ENCODE assay signal across 13 cellular contexts in the genomic region with DNA sequence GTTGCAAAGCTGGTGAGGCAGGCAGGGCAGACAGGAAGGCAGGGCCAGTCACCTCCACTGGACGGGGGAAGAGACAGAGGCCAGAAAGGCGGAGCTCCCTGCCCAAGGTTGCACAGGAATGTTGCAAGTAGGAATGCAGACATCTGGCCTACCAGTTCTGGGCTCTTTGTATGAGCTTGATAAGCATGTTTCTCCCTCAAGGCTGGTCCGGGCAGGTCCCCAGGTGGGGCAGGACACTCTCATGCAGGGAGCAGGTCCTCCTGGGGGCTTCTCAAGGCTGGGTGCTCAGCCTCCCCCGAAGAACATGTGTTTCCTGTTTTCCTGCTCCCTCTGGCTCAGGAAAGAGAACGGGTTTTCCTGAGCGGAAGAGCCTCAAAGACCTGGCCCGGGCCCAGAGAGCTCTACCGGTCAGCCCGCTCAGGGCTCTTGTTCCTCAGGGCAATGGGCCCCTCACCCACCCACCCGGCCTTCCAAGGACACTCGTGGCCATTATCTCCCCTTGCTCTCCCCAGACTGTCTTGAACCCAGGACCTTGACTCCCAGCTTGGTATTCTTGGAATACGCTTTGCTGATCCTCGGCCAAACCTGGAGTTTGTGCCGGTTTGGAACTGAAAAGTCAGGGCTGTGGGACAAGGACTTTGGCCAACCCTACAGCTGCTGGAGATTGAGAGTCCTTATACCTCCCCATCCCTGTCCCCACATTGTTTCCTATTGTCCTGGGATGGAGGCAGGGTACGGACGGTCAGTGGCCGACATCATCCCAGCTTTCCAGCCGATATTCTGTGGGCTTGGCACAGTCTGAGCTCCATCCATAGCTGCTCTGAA.
DNase-seq lines count a peak whose midpoint lies in the region; ATAC-seq, FAIRE-seq and TF ChIP-seq lines count a peak whose summit lies in the region.
"Had no signal": no experiment of that assay in that cellular context is flagged by ENCODE, and none has a peak within 500 bp of the region (broad histone marks: within the 10 kb centered on the region; RNA-seq: fewer than 3 reads in every experiment).

No MANE protein-coding gene starts in this region.

- in situ Hi-C loops in GM13976 (cut with MboI; ENCODE audit: low sequenced_read_pairs, unreplicated experiment): no loop called here

- H3K27ac ChIP-seq in BLaER1 (no peak overlapping the region), breast epithelium (peak overlapping the region; percentile 71 to 85), pancreas (no peak overlapping the region)
- H3K27ac ChIP-seq: GM23248 had no signal

- FAIRE-seq in pancreas (lab: Jason Lieb, UNC): no peak
- FAIRE-seq: GM12892 had no signal

- peak in 1 of 2 donors; percentile 17 for DNase-seq in breast epithelium (ENCODE audit: low spot score in 2 of 2)
- DNase-seq in left cardiac atrium: peak; percentile 63
- DNase-seq in pancreas: peak in 4 of 6 donors; percentile 29 to 40 (median 36)
- no peak for DNase-seq in GM13976 (ENCODE audit: low spot score)
- no peak for DNase-seq in epidermal melanocyte (ENCODE audit: insufficient read length, low spot score)
- DNase-seq in HCEC 1CT: no peak
- no peak for DNase-seq in HUDEP-2 (lab: John Stamatoyannopoulos, UW; ENCODE audit: unreplicated experiment in 76 of 76)
- DNase-seq: activated CD8-positive, alpha-beta T cell treated with anti-CD3 and anti-CD28 coated beads, Interleukin-2, amount 10 ng/mL, durations not matched to agents 7 days and 5 days; GM23248; NCI-H226 had no signal

- WGBS in pancreas, 2 donors: 42 to 49% methylated on average over 18 of the region's 18 CpGs

- peak overlapping the region; percentile 40 for H3K4me2 ChIP-seq in BLaER1

- intact Hi-C loops in breast epithelium (cut with DNase I; ENCODE audit: low total_unique reads) (loop anchor here (10.0 kb wide), 1 partner anchor 45 kb away; no protein-coding TSS in a partner anchor), left cardiac atrium (cut with DNase I) (loop anchor here (5.0 to 10.0 kb wide), 2 partner anchors 45 to 47 kb away; no protein-coding TSS in a partner anchor), pancreas (cut with DNase I) (no loop called here)

- TF ChIP-seq POLR2A in breast epithelium (IDR thresholded peaks at IDR 0.05): no peak

- H3K9me3 ChIP-seq in BLaER1 (no peaks in the 10 kb centered on the region), breast epithelium (no peaks in the 10 kb centered on the region), pancreas (no peaks in the 10 kb centered on the region)

- H3K27me3 ChIP-seq in BLaER1: no peaks in the 10 kb centered on the region
- H3K27me3 ChIP-seq in breast epithelium: no peaks in the 10 kb centered on the region
- H3K27me3 ChIP-seq in pancreas: no peaks in the 10 kb centered on the region

- H3K36me3 ChIP-seq in BLaER1 (no peaks in the 10 kb centered on the region), breast epithelium (no peaks in the 10 kb centered on the region), pancreas (no peaks in the 10 kb centered on the region)

- no peak overlapping the region for H3K4me3 ChIP-seq in BLaER1
- no peak overlapping the region for H3K4me3 ChIP-seq in breast epithelium
- H3K4me3 ChIP-seq in pancreas: no peak overlapping the region
- H3K4me3 ChIP-seq: GM23248 had no signal

- H3K9ac ChIP-seq in BLaER1: no peak overlapping the region
- H3K9ac ChIP-seq: GM23248 had no signal

- H3K4me1 ChIP-seq in BLaER1 (peaks cover 14% of the 10 kb centered on the region), breast epithelium (peaks cover 13% of the 10 kb centered on the region in 2 donors), pancreas (peaks cover 0 to 10% (median 4%) of the 10 kb centered on the region in 3 donors)

- H4K20me1 ChIP-seq in BLaER1: no peaks in the 10 kb centered on the region

- peak; percentile 56 to 59 for ATAC-seq in left cardiac atrium
- ATAC-seq in pancreas: peak; percentile 42 to 74 (median 62)
- ATAC-seq: Panc1 had no signal

- TF ChIP-seq CTCF in breast epithelium (IDR thresholded peaks at IDR 0.05): no peak
- no peak for TF ChIP-seq CTCF in pancreas (IDR thresholded peaks at IDR 0.05)
- TF ChIP-seq CTCF in GM13976 (IDR thresholded peaks at IDR 0.05; ENCODE audit: borderline replicate concordance, control extremely low read depth, extremely low read depth, insufficient read depth, missing control alignments): no peak

Comparison
In these comparisons a context has a peak if more than half of its experiments do, and no peak if none do; other contexts are left out.
1. H3K27ac ChIP-seq: peak in breast epithelium (2 of 2); none in BLaER1 (single experiment) and pancreas (0 of 4).
2. DNase-seq: peak in left cardiac atrium (single experiment) and pancreas (4 of 6); none in GM13976 (single experiment), epidermal melanocyte (single experiment), HCEC 1CT (single experiment) and HUDEP-2 (0 of 76).
3. intact Hi-C loops: an anchor here in breast epithelium (10.0 kb wide) and left cardiac atrium (5.0 to 10.0 kb wide); none called in pancreas.